15 cellular contexts compared by ENCODE assay signal in the genomic region with DNA sequence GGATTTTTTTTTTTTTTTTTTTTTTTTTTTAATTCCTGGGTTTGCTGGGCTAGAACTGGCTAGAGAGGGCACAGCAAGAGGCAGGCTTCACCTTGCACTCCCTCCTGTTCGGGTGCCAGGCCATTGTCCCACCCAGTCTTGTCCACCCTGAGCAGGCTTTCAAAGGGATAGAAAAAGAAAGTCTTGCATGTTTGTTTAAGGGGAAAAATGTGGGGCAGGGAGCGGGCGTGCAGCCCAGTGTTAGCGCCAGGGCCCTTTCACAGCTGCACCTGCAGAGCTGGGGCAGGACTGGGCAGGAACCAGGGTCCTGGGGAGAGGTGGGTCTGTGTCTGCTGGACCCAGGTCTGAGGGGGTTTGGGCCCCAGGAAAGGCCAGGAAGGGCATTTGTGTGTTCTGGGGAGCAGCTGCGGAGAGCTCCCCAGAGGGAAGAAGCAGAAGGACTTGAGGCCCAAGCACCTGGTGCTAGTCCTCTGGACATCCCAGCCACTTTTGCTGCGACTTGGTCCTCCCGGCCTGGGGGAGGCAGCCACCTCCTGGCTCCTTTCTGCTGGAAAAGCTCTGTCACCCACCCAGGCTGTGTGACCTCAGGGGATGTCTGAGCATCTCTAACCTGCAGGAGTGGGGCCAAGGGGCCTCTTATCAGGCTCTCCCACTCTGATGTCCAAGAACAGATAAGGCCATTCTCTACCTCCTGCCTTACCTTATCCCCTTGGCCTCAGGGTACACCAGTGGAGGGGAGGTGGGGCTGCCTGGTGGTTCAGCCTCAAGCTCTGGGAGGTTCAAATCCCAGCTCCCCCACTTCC. TPM values are rescaled to one million over a fixed set of nuclear protein-coding genes. Genes with fewer than 3 reads are reported as not detected.
DNase-seq lines count a peak whose midpoint lies in the region; ATAC-seq and TF ChIP-seq lines count a peak whose summit lies in the region.
"Had no signal": no experiment of that assay in that cellular context is flagged by ENCODE, and none has a peak within 500 bp of the region (broad histone marks: within the 10 kb centered on the region; RNA-seq: fewer than 3 reads in every experiment).

No MANE protein-coding gene starts in this region.

- H3K36me3 Mint-ChIP-seq in activated CD4-positive, alpha-beta T cell treated with anti-CD3 and anti-CD28 coated beads, Interleukin-2, amount 10 ng/mL, durations not matched to agents 24 days and 14 days (ENCODE audit: low read depth) = peaks cover 3% of the 10 kb centered on the region
- peaks cover 43% of the 10 kb centered on the region for H3K36me3 Mint-ChIP-seq in endothelial cell (ENCODE audit: low read depth, unreplicated experiment)
- H3K36me3 Mint-ChIP-seq: natural killer cell treated with Interleukin-12 subunit alpha and Interleukin-12 subunit beta and Interleukin-15 and Interleukin-18, amount 100 ng/mL, for 72 hours had no signal

- H2AFZ ChIP-seq in OCI-LY7 (ENCODE audit: low read length) = peak overlapping the region; percentile 28; the same call in 1 of the 2 replicates

- H3K9me3 Mint-ChIP-seq in activated CD4-positive, alpha-beta T cell treated with anti-CD3 and anti-CD28 coated beads, Interleukin-2, amount 10 ng/mL, durations not matched to agents 24 days and 14 days = no peaks in the 10 kb centered on the region
- no peaks in the 10 kb centered on the region for H3K9me3 Mint-ChIP-seq in endothelial cell (ENCODE audit: unreplicated experiment)
- H3K9me3 Mint-ChIP-seq: natural killer cell treated with Interleukin-12 subunit alpha and Interleukin-12 subunit beta and Interleukin-15 and Interleukin-18, amount 100 ng/mL, for 72 hours had no signal

- no peaks in the 10 kb centered on the region for H3K36me3 ChIP-seq in OCI-LY7 (ENCODE audit: insufficient read depth, low read length)
- H3K36me3 ChIP-seq: uterus had no signal

- H3K4me1 Mint-ChIP-seq in activated CD4-positive, alpha-beta T cell treated with anti-CD3 and anti-CD28 coated beads, Interleukin-2, amount 10 ng/mL, durations not matched to agents 24 days and 14 days = peaks cover 24% of the 10 kb centered on the region
- peaks cover 66% of the 10 kb centered on the region for H3K4me1 Mint-ChIP-seq in endothelial cell (ENCODE audit: unreplicated experiment)

- no peaks in the 10 kb centered on the region for H3K79me2 ChIP-seq in OCI-LY7 (ENCODE audit: insufficient read depth, low read depth, low read length)

- BruUV-seq in OCI-LY7 (replicated peaks; lab: Mats Ljungman, UMichigan) = no TSS peak

- H3K4me1 ChIP-seq in OCI-LY7 (ENCODE audit: insufficient read depth, low read length, poor library complexity, severe bottlenecking) = peaks cover 50% of the 10 kb centered on the region
- H3K4me1 ChIP-seq: uterus had no signal

- peak overlapping the region; percentile 7 for H3K4me3 ChIP-seq in OCI-LY7 (ENCODE audit: low read depth, low read length, poor library complexity, severe bottlenecking)
- H3K4me3 ChIP-seq: uterus had no signal

- POLR2A ChIA-PET in OCI-LY7 (lab: Charles Lee) = interaction anchor here (0.6 to 1.5 kb wide), 3 partner anchors 34 to 118 kb away, joined by 3 to 5 read pairs (median 5); a partner anchor contains a TSS

- H3K4me3 Mint-ChIP-seq in activated CD4-positive, alpha-beta T cell treated with anti-CD3 and anti-CD28 coated beads, Interleukin-2, amount 10 ng/mL, durations not matched to agents 24 days and 14 days = no peak overlapping the region
- no peak overlapping the region for H3K4me3 Mint-ChIP-seq in endothelial cell (ENCODE audit: unreplicated experiment)
- H3K4me3 Mint-ChIP-seq: natural killer cell treated with Interleukin-12 subunit alpha and Interleukin-12 subunit beta and Interleukin-15 and Interleukin-18, amount 100 ng/mL, for 72 hours had no signal

- no peaks in the 10 kb centered on the region for H3K27me3 Mint-ChIP-seq in activated CD4-positive, alpha-beta T cell treated with anti-CD3 and anti-CD28 coated beads, Interleukin-2, amount 10 ng/mL, durations not matched to agents 24 days and 14 days
- peaks cover 28% of the 10 kb centered on the region for H3K27me3 Mint-ChIP-seq in endothelial cell (ENCODE audit: unreplicated experiment)
- H3K27me3 Mint-ChIP-seq: natural killer cell treated with Interleukin-12 subunit alpha and Interleukin-12 subunit beta and Interleukin-15 and Interleukin-18, amount 100 ng/mL, for 72 hours had no signal

- peak; percentile 16 for ATAC-seq in stimulated activated naive CD8-positive, alpha-beta T cell treated with anti-CD3 and anti-CD28 coated beads, Interleukin-15, Interleukin-2, amounts not matched to agents 100 U/mL and 50 U/mL, for 24 hours
- ATAC-seq in HG02884 (IDR thresholded peaks at IDR 0.05; ENCODE audit: unreplicated experiment) = no peak
- ATAC-seq: natural killer cell treated with Interleukin-12 subunit alpha and Interleukin-12 subunit beta and Interleukin-15 and Interleukin-18, amount 100 ng/mL, for 72 hours had no signal

- no peaks in the 10 kb centered on the region for H4K20me1 ChIP-seq in OCI-LY7 (ENCODE audit: insufficient read depth, low read length)

- no peaks in the 10 kb centered on the region for H3K9me2 ChIP-seq in OCI-LY7 (ENCODE audit: insufficient read depth, low read length)

- TF ChIP-seq CTCF in OCI-LY7 (conservative IDR thresholded peaks at IDR 0.05; ENCODE audit: low read length) (no peak), endothelial cell (IDR thresholded peaks at IDR 0.05; ENCODE audit: unreplicated experiment) (no peak), GM13977 (IDR thresholded peaks at IDR 0.05; ENCODE audit: extremely low read depth, insufficient read depth, missing control alignments) (no peak)

- no peaks in the 10 kb centered on the region for H3K9me3 ChIP-seq in OCI-LY7 (ENCODE audit: low read length)
- H3K9me3 ChIP-seq: uterus had no signal

- intact Hi-C loops in activated CD4-positive, alpha-beta T cell treated with anti-CD3 and anti-CD28 coated beads, Interleukin-2, amount 10 ng/mL, durations not matched to agents 24 days and 14 days (cut with micrococcal nuclease) = no loop called here
- intact Hi-C loops in OCI-LY7 (cut with micrococcal nuclease; ENCODE audit: unreplicated experiment) = no loop called here

- H3K27ac ChIP-seq in OCI-LY7 (ENCODE audit: low read depth, low read length, poor library complexity, severe bottlenecking) = peak overlapping the region; percentile 71
- H3K27ac ChIP-seq: uterus had no signal

- in situ Hi-C loops in GM13977 (cut with MboI; ENCODE audit: low pct_unique_long_range_greater_than_20kb, low sequenced_read_pairs, unreplicated experiment) = no loop called here

- peak overlapping the region; percentile 92 for H3K27ac Mint-ChIP-seq in activated CD4-positive, alpha-beta T cell treated with anti-CD3 and anti-CD28 coated beads, Interleukin-2, amount 10 ng/mL, durations not matched to agents 24 days and 14 days
- H3K27ac Mint-ChIP-seq in endothelial cell (ENCODE audit: unreplicated experiment) = peak overlapping the region; percentile 31
- H3K27ac Mint-ChIP-seq: natural killer cell treated with Interleukin-12 subunit alpha and Interleukin-12 subunit beta and Interleukin-15 and Interleukin-18, amount 100 ng/mL, for 72 hours had no signal

- DNase-seq in activated CD4-positive, alpha-beta T cell treated with anti-CD3 and anti-CD28 coated beads, Interleukin-2, amount 10 ng/mL, durations not matched to agents 24 days and 14 days = no peak
- no peak for DNase-seq in activated CD4-positive, alpha-beta T cell treated with anti-CD3 and anti-CD28 coated beads for 1 hour
- DNase-seq in OCI-LY7 (ENCODE audit: low spot score) = no peak
- no peak for DNase-seq in endothelial cell (ENCODE audit: low spot score)
- no peak for DNase-seq in stimulated activated naive CD8-positive, alpha-beta T cell treated with anti-CD3 and anti-CD28 coated beads, Interleukin-15, Interleukin-2, amounts not matched to agents 100 U/mL and 50 U/mL, for 24 hours
- DNase-seq in SIG-M5 (lab: John Stamatoyannopoulos, UW) = no peak
- DNase-seq in GM13977 (ENCODE audit: low spot score) = no peak
- DNase-seq: DMS 273 treated with DMSO at 0.1 percent for 48 hours; HCEC 1CT; NCI-H1436; NCI-H2227 treated with DMSO at 0.1 percent for 48 hours; stimulated activated CD8-positive, alpha-beta memory T cell treated with anti-CD3 and anti-CD28 coated beads, Interleukin-4, amount 100 ng/mL, for 48 hours; uterus had no signal

- CTCF ChIA-PET in OCI-LY7 (lab: Charles Lee; ENCODE audit: unreplicated experiment) = interaction anchor here (0.9 kb wide), 1 partner anchor 11 kb away, joined by 3 read pairs; no protein-coding TSS in a partner anchor

- peak overlapping the region; percentile 52 for H3K4me2 ChIP-seq in OCI-LY7 (ENCODE audit: low read length)

RNA-seq across cellular contexts. Expression of a gene that starts 44.8 kb away (rescaled TPM):
- total RNA-seq in activated CD4-positive, alpha-beta T cell treated with anti-CD3 and anti-CD28 coated beads, Interleukin-2, amount 10 ng/mL, durations not matched to agents 24 days and 14 days = 126 and 130 TPM in 2 replicates
- total RNA-seq in OCI-LY7 (2014; rRNA removed; shearing (Covaris generic)) = 89.5 and 111 TPM in 2 replicates
- total RNA-seq in OCI-LY7 (2022) = 152 and 157 TPM in 2 replicates
- total RNA-seq in endothelial cell (ENCODE audit: unreplicated experiment) = 84.8 TPM

RNA-seq across cellular contexts. Expression of a gene that starts 45.1 kb away (rescaled TPM):
- total RNA-seq in activated CD4-positive, alpha-beta T cell treated with anti-CD3 and anti-CD28 coated beads, Interleukin-2, amount 10 ng/mL, durations not matched to agents 24 days and 14 days = 33.0 and 36.6 TPM in 2 replicates
- total RNA-seq in OCI-LY7 (2014; rRNA removed; shearing (Covaris generic)) = 17.1 and 25.6 TPM in 2 replicates
- total RNA-seq in OCI-LY7 (2022) (25.2 and 29.7 TPM in 2 replicates), endothelial cell (ENCODE audit: unreplicated experiment) (63.0 TPM)

RNA-seq across cellular contexts. Expression of a gene that starts 48.7 kb away (rescaled TPM):
- 6.3 and 6.4 TPM in 2 replicates for total RNA-seq in activated CD4-positive, alpha-beta T cell treated with anti-CD3 and anti-CD28 coated beads, Interleukin-2, amount 10 ng/mL, durations not matched to agents 24 days and 14 days
- total RNA-seq in OCI-LY7 (2014; rRNA removed; shearing (Covaris generic)) = 44.7 and 44.8 TPM in 2 replicates
- total RNA-seq in OCI-LY7 (2022) = 14.4 and 25.7 TPM in 2 replicates
- total RNA-seq in endothelial cell (ENCODE audit: unreplicated experiment) = 145 TPM
